ENCODE assay signal across 22 cellular contexts in the genomic region with DNA sequence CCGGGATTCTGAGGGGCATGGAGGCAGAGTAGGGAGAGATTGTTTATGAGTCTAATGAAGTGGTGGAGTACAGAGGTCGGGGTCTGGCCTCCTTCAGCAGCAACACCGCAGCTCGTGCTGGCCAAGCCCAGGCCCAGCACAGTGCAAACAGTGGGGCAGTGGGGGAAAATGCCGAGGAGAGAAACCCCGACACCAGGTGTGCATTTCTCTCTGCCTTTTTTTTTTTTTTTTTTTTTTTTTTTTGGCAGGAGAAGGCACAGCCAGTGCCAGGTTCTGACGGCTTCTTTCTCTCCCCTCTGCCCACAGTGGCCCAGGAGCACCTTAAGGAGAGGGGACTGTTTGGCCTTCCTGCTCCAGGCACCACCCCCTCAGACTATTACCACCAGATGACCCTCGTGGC.
"Had no signal": no experiment of that assay in that cellular context is flagged by ENCODE, and none has a peak within 500 bp of the region (broad histone marks: within the 10 kb centered on the region; RNA-seq: fewer than 3 reads in every experiment).

No MANE protein-coding gene starts in this region.

- H3K79me2 ChIP-seq: hepatocyte had no signal

- H3K4me3 ChIP-seq: hepatocyte, left ventricle myocardium inferior, lower lobe of right lung, psoas muscle, right lobe of liver, suprapubic skin, thyroid gland, uterus had no signal

- H3K27ac ChIP-seq: hepatocyte, left ventricle myocardium inferior, lower lobe of right lung, psoas muscle, right lobe of liver, suprapubic skin, thyroid gland, uterus had no signal

- ATAC-seq: left cardiac atrium; lower lobe of right lung; natural killer cell; psoas muscle; right lobe of liver; stimulated activated effector memory CD8-positive, alpha-beta T cell treated with anti-CD3 and anti-CD28 coated beads, Interleukin-12 subunit alpha, Interleukin-12 subunit beta, amount 100 ng/mL, for 72 hours; stimulated activated naive CD8-positive, alpha-beta T cell treated with anti-CD3 and anti-CD28 coated beads, Interleukin-15, Interleukin-2, amounts not matched to agents 100 U/mL and 50 U/mL, for 24 hours had no signal

- H3K36me3 Mint-ChIP-seq: memory B cell; natural killer cell; stimulated activated effector memory CD8-positive, alpha-beta T cell treated with anti-CD3 and anti-CD28 coated beads, Interleukin-12 subunit alpha, Interleukin-12 subunit beta, amount 100 ng/mL, for 72 hours had no signal

- H3K4me2 ChIP-seq: hepatocyte had no signal

- H3K27me3 ChIP-seq: hepatocyte, right lobe of liver, suprapubic skin, thyroid gland, uterus had no signal

- H3K4me1 ChIP-seq: lower lobe of right lung, right lobe of liver, uterus had no signal

- H3K27ac Mint-ChIP-seq: memory B cell; mesothelial cell of epicardium; natural killer cell; stimulated activated effector memory CD8-positive, alpha-beta T cell treated with anti-CD3 and anti-CD28 coated beads, Interleukin-12 subunit alpha, Interleukin-12 subunit beta, amount 100 ng/mL, for 72 hours; type B pancreatic cell had no signal

- DNase-seq: dermis blood vessel endothelial cell; foreskin melanocyte; head of caudate nucleus; kidney; left cardiac atrium; left ventricle myocardium inferior; lower lobe of right lung; natural killer cell; psoas muscle; retina; right lobe of liver; stimulated activated CD4-positive, alpha-beta T cell treated with anti-CD3 and anti-CD28 coated beads, Interleukin-4, amount 100 ng/mL, for 1 hour; stimulated activated CD8-positive, alpha-beta memory T cell treated with anti-CD3 and anti-CD28 coated beads, Interleukin-4, amount 100 ng/mL, for 48 hours; stimulated activated naive CD8-positive, alpha-beta T cell treated with anti-CD3 and anti-CD28 coated beads, Interleukin-15, Interleukin-2, amounts not matched to agents 100 U/mL and 50 U/mL, for 24 hours; thyroid gland; uterus had no signal

- H3K9me3 ChIP-seq: left ventricle myocardium inferior, lower lobe of right lung, psoas muscle, right lobe of liver, suprapubic skin, thyroid gland, uterus had no signal

- H2AFZ ChIP-seq: hepatocyte had no signal

- H3K4me1 Mint-ChIP-seq: memory B cell; natural killer cell; stimulated activated effector memory CD8-positive, alpha-beta T cell treated with anti-CD3 and anti-CD28 coated beads, Interleukin-12 subunit alpha, Interleukin-12 subunit beta, amount 100 ng/mL, for 72 hours had no signal

- H3K9me3 Mint-ChIP-seq: memory B cell, mesothelial cell of epicardium, natural killer cell, type B pancreatic cell had no signal

- H3K4me3 Mint-ChIP-seq: memory B cell; mesothelial cell of epicardium; natural killer cell; stimulated activated effector memory CD8-positive, alpha-beta T cell treated with anti-CD3 and anti-CD28 coated beads, Interleukin-12 subunit alpha, Interleukin-12 subunit beta, amount 100 ng/mL, for 72 hours; type B pancreatic cell had no signal

- H3K36me3 ChIP-seq: left ventricle myocardium inferior, lower lobe of right lung, right lobe of liver, thyroid gland, uterus had no signal
